In the genomic region with DNA sequence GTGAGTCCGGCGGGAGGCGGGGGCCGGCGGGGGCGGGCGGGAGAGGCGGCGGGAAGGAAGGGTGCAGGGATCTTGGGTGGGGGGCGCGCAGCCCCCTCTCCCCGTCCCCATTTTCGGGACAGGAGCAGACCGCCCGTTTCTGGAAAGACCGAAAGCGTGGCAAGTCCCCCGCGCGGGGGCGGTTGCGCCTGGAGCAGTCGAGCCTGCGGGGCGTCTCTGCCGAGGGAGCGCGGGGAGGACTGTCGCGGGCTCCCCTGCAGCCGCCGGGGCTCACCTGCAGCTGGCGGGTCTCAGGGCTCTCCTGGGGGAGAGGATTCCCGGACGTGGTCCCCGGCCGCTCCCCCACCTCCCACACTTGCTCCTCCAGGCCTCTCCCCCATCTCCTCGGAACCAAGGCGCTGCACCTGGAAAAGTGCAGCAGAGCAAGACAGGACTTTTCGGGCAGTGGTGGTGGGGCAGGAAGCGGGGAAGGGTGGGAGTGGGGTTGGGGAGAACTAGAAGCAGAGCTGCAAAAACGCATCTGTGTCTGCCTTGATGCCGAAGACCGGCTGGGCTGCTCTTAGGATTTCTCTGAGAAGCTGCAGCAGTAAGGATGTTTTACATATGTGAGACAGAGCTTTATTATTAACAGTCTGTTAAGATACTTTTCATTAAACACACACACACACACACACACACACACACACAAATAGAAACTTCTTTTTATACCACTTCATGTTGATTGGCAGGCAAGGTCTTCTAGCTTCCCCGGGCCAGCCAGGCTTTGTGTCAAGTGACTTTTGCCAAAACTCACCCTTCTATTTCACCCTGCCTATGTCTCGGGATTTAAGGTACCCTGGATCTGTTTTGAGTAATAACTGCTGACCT, we compare ENCODE assay signal across 8 cellular contexts.
DNase-seq lines count a peak whose midpoint lies in the region; ATAC-seq and TF ChIP-seq lines count a peak whose summit lies in the region.

No MANE protein-coding gene starts in this region.

- in situ Hi-C loops in astrocyte of the spinal cord (cut with HindIII; ENCODE audit: low sequenced_read_pairs): no loop called here

- H3K36me3 ChIP-seq in RWPE2 (ENCODE audit: low read depth): no peaks in the 10 kb centered on the region

- DNase-seq in GM12864 (ENCODE audit: low read depth) (no peak), RWPE2 (ENCODE audit: low spot score) (no peak), astrocyte of the spinal cord (ENCODE audit: low read depth, low spot score) (peak; percentile 34), iPS-NIHi7 (ENCODE audit: extremely low spot score) (peak; percentile 32), dedifferentiated amniotic fluid mesenchymal stem cell (ENCODE audit: extremely low spot score) (no peak)
- peak; percentile 20 for DNase-seq in stimulated activated CD4-positive, alpha-beta T cell treated with anti-CD3 and anti-CD28 coated beads, Interleukin-2, amount 100 ng/mL, for 4 hours (ENCODE audit: low read depth)

- H3K4me3 ChIP-seq in GM12864 (ENCODE audit: low read depth, low read length) (peak overlapping the region; percentile 95), RWPE2 (ENCODE audit: severe bottlenecking) (peak overlapping the region; percentile 75), astrocyte of the spinal cord (ENCODE audit: low read depth, low read length) (peak overlapping the region; percentile 69)

- peaks cover 22% of the 10 kb centered on the region for H3K4me1 ChIP-seq in RWPE2 (ENCODE audit: insufficient read depth, poor library complexity, severe bottlenecking)

- TF ChIP-seq CTCF in GM12864 (IDR thresholded peaks at IDR 0.05; ENCODE audit: low read depth, low read length, missing control alignments) (no peak), RWPE2 (IDR thresholded peaks at IDR 0.05; ENCODE audit: poor library complexity, severe bottlenecking) (peak; percentile 42), astrocyte of the spinal cord (IDR thresholded peaks at IDR 0.05; ENCODE audit: low read depth, low read length) (no peak)

- no peaks in the 10 kb centered on the region for H3K9me3 ChIP-seq in RWPE2 (ENCODE audit: severe bottlenecking)

- peak; percentile 5 for ATAC-seq in HG02623 (IDR thresholded peaks at IDR 0.05; ENCODE audit: unreplicated experiment)
- peak; percentile 26 for ATAC-seq in RWPE2 (ENCODE audit: low read depth)
- no peak for ATAC-seq in HG02973 (IDR thresholded peaks at IDR 0.05; ENCODE audit: unreplicated experiment)

- H3K27me3 ChIP-seq in RWPE2 (ENCODE audit: insufficient read depth, poor library complexity, severe bottlenecking): no peaks in the 10 kb centered on the region

- H3K27ac ChIP-seq in RWPE2 (ENCODE audit: poor library complexity, severe bottlenecking): peak overlapping the region; percentile 70

Comparison
In these comparisons a context has a peak if more than half of its experiments do, and no peak if none do; other contexts are left out.
1. DNase-seq: peak in astrocyte of the spinal cord (single experiment), iPS-NIHi7 (single experiment) and stimulated activated CD4-positive, alpha-beta T cell treated with anti-CD3 and anti-CD28 coated beads, Interleukin-2, amount 100 ng/mL, for 4 hours (single experiment); none in GM12864 (single experiment), RWPE2 (single experiment) and dedifferentiated amniotic fluid mesenchymal stem cell (single experiment).
2. Peak in every context shown above with its lines, with median percentiles within 50 percentile points of each other: H3K4me3 ChIP-seq.